In the genomic region with DNA sequence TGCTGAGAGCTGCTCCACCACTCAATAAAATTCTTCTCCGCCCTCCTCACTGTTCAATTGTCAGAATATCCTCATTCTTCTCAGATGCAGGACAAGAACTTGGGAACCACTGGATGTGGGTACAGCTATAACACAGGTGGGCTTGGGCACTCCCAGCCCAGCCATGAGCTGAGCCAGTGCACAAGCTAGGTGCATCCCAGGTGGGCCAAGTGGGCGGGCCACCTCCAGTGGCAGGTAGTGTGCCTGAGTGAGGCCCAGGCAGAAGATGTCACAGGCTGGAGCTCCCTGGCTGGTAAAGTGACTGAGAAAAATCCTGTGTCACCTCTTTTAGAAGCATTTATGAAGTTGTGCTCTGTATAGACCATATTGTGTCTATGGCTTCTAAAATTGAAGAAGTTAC, we compare ENCODE assay signal across 1 cellular context.
TF ChIP-seq lines count a peak whose summit lies in the region.

No MANE protein-coding gene starts in this region.

TF ChIP-seq in WTC11, 78 proteins besides CTCF, POLR2A, EP300 and RAD21 (continued from another document):
- TF ChIP-seq, protein P1, sequence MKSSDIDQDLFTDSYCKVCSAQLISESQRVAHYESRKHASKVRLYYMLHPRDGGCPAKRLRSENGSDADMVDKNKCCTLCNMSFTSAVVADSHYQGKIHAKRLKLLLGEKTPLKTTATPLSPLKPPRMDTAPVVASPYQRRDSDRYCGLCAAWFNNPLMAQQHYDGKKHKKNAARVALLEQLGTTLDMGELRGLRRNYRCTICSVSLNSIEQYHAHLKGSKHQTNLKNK (CRISPR knock-in tag; IDR thresholded peaks at IDR 0.05), result no peak
- TF ChIP-seq ATF1 (CRISPR knock-in tag; IDR thresholded peaks at IDR 0.05), result no peak
TF ChIP-seq in WTC11: peak in this region for 0.
